ENCODE assay signal across 8 cellular contexts in the genomic region with DNA sequence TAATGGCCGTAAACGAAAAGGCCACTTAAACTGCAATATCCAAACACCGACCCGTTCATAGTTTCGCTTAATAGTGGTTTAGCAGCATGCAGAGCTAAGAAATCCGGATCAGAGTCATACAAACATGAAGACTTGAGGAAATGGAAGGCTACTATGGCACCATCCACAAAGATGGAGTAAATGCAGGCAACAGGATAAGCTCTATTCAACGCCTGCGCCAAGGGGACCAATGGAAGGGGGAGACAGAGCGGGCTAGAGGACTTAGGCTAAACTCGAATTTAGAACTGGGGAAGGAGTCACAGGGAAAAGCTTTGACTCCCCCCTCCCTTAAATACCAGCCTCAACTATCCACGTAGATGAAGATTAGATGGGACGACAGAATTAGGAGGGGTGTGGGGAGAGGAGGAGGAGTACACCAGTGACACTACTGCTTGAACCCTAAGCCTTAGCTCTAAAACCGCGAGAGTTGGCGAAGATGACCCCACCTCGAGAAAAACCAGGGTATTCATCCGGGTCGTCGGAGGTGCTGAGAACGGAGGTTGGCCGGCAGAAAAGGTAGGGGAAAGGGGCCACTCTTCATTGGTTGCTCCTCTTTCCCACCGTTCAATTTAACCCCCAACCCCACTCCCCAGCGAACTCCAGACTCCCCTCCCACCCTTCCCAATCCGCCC. TPM values are rescaled to one million over a fixed set of nuclear protein-coding genes. Genes with fewer than 3 reads are reported as not detected.
DNase-seq lines count a peak whose midpoint lies in the region; ATAC-seq, FAIRE-seq and TF ChIP-seq lines count a peak whose summit lies in the region.

No MANE protein-coding gene starts in this region.

- CTCF ChIA-PET in GM12878 (lab: Yijun Ruan, JAX) = interaction anchor here (0.7 to 4.7 kb wide), 5 partner anchors 10 to 148 kb away, joined by 3 to 28 read pairs (median 6); no protein-coding TSS in a partner anchor

- H3K27me3 ChIP-seq in GM12878 (replicated peaks in 1 of 2; ENCODE audit: control insufficient read depth in 2 of 2, insufficient read depth in 2 of 2, low read length in 1 of 2) = no peaks in the 10 kb centered on the region

- peak overlapping the region; percentile 67 for H3K4me3 ChIP-seq in GM12878
- peak overlapping the region; percentile 80 to 86 for H3K4me3 ChIP-seq in kidney (ENCODE audit: low read length in 2 of 2)

- ATAC-seq in GM12878 = peak; percentile 6; the same call in 2 of the 3 replicates
- no peak for ATAC-seq in GM21576 (IDR thresholded peaks at IDR 0.05; ENCODE audit: unreplicated experiment)

- no peaks in the 10 kb centered on the region for H3K9me3 Mint-ChIP-seq in IgD-negative memory B cell

- no peaks in the 10 kb centered on the region; the same call in 2 of the 3 replicates for H3K9me3 ChIP-seq in GM12878 (replicated peaks; ENCODE audit: control insufficient read depth, insufficient read depth, low read length)
- H3K9me3 ChIP-seq in kidney (ENCODE audit: control insufficient read depth in 1 of 2, low read length in 2 of 2) = no peaks in the 10 kb centered on the region

- H3K36me3 ChIP-seq in GM12878 (ENCODE audit: control insufficient read depth in 2 of 2, insufficient read depth in 2 of 2, low read length in 1 of 2) = peaks cover 0 to 4% of the 10 kb centered on the region in 2 experiments; a peak in 1 of 4 replicates
- peaks cover 0 to 9% of the 10 kb centered on the region in 2 donors for H3K36me3 ChIP-seq in kidney (ENCODE audit: control insufficient read depth in 1 of 2, insufficient read depth in 2 of 2, low read length in 2 of 2)

- in situ Hi-C loops in GM12878 (cut with MboI) = loop anchor here (5.0 kb wide), 1 partner anchor 144 kb away; no protein-coding TSS in a partner anchor

- H3K4me1 Mint-ChIP-seq in IgD-negative memory B cell = peaks cover 7 to 23% (median 10%) of the 10 kb centered on the region in 3 donors

- FAIRE-seq in GM12878 (lab: Jason Lieb, UNC) = peak; percentile 76
- no peak for FAIRE-seq in kidney (lab: Jason Lieb, UNC)

- peaks cover 62% of the 10 kb centered on the region for H3K79me2 ChIP-seq in GM12878 (ENCODE audit: control insufficient read depth, insufficient read depth, low read length)

- peak overlapping the region; percentile 96 to 99 (median 97) for H3K27ac Mint-ChIP-seq in IgD-negative memory B cell

- TF ChIP-seq POLR2A in GM12878 (IDR thresholded peaks at IDR 0.05; ENCODE audit: low read depth, low read length) = no peak

- no peak for TF ChIP-seq EP300 in GM12878 (IDR thresholded peaks at IDR 0.05; ENCODE audit: borderline replicate concordance in 1 of 2, control insufficient read depth in 1 of 2, low read depth in 2 of 2, low read length in 2 of 2)

- TF ChIP-seq RAD21 in GM12878 (IDR thresholded peaks at IDR 0.05; ENCODE audit: insufficient read depth, low read depth, low read length) = no peak

- H3K4me1 ChIP-seq in GM12878 (ENCODE audit: control insufficient read depth, insufficient read depth, low read length) = no peaks in the 10 kb centered on the region
- H3K4me1 ChIP-seq in kidney (ENCODE audit: control insufficient read depth in 1 of 2, insufficient read depth in 1 of 2, low read depth in 1 of 2, low read length in 2 of 2) = peaks cover 0 to 4% of the 10 kb centered on the region in 2 donors

- H3K27me3 Mint-ChIP-seq in IgD-negative memory B cell = no peaks in the 10 kb centered on the region

- peak; percentile 39 for DNase-seq in D341Med (ENCODE audit: low spot score)
- DNase-seq in SHP77 (lab: John Stamatoyannopoulos, UW) = peak; percentile 73 to 80
- DNase-seq in GM12878 (ENCODE audit: low read depth, low spot score) = no peak
- no peak for DNase-seq in kidney
- DNase-seq in stimulated activated CD8-positive, alpha-beta memory T cell treated with anti-CD3 and anti-CD28 coated beads, Interleukin-15, amount 100 ng/mL, for 48 hours (ENCODE audit: low read depth in 2 of 2) = peak; percentile 4 to 19
- no peak for DNase-seq in GM19240 (ENCODE audit: insufficient read length, low spot score)

- RAD21 ChIA-PET in GM12878 (lab: Charles Lee; ENCODE audit: unreplicated experiment) = interaction anchor here (0.9 to 2.8 kb wide), 4 partner anchors 8 to 149 kb away, joined by 3 to 38 read pairs (median 5); no protein-coding TSS in a partner anchor

- H3K4me3 Mint-ChIP-seq in IgD-negative memory B cell = peak overlapping the region; percentile 91 to 97 (median 96)

- POLR2A ChIA-PET in GM12878 (lab: Charles Lee) = interaction anchor here (0.5 to 7.4 kb wide), 3 partner anchors 9 to 31 kb away, joined by 3 to 133 read pairs (median 3); no protein-coding TSS in a partner anchor

- intact Hi-C loops in GM12878 (cut with micrococcal nuclease; ENCODE audit: unreplicated experiment) = loop anchor here (5.0 kb wide), 1 partner anchor 359 kb away; the partner anchor contains the start of gene PHF8
- intact Hi-C loops in kidney (cut with DNase I) = no loop called here

- peak overlapping the region; percentile 60 for H3K4me2 ChIP-seq in GM12878 (ENCODE audit: control insufficient read depth, insufficient read depth)

- H3K9ac ChIP-seq in GM12878 (ENCODE audit: control insufficient read depth, insufficient read depth, low read length) (peak overlapping the region; percentile 84), kidney (ENCODE audit: low read length in 2 of 2) (peak overlapping the region; percentile 80)

- 24% methylated on average over 17 of the region's 24 CpGs for WGBS in GM12878 (ENCODE audit: insufficient coverage, insufficient replicate concordance, low lambda C conversion rate, missing lambda C conversion rate)

- no TSS peak for BruUV-seq in GM12878 (replicated peaks; lab: Mats Ljungman, UMichigan)

- SMC1A ChIA-PET in GM12878 (lab: Charles Lee; ENCODE audit: uncharacterized antibody, unreplicated experiment) = interaction anchor here (0.6 to 2.5 kb wide), 7 partner anchors 21 to 203 kb away, joined by 3 to 7 read pairs (median 3); no protein-coding TSS in a partner anchor

- no peak for TF ChIP-seq CTCF in GM12878 (IDR thresholded peaks at IDR 0.05 in 2 of 3, conservative IDR thresholded peaks at IDR 0.05 in 1 of 3; ENCODE audit: control insufficient read depth in 2 of 3, extremely low read depth in 1 of 3, insufficient read depth in 1 of 3, low read depth in 3 of 3, low read length in 3 of 3)
- TF ChIP-seq CTCF in kidney (IDR thresholded peaks at IDR 0.05; ENCODE audit: borderline replicate concordance, extremely low read depth, insufficient read depth) = no peak

- H3K27ac ChIP-seq in GM12878 (ENCODE audit: control insufficient read depth, insufficient read depth) (peak overlapping the region; percentile 82), kidney (ENCODE audit: low read depth in 2 of 2, low read length in 2 of 2) (peak overlapping the region; percentile 89 to 92)

- H3K36me3 Mint-ChIP-seq in IgD-negative memory B cell = peaks cover 5% of the 10 kb centered on the region

- H4K20me1 ChIP-seq in GM12878 (ENCODE audit: control insufficient read depth, insufficient read depth) = 0 out of 2 replicates have a peak, but pooled peaks cover 3% of the 10 kb centered on the region

- no peak overlapping the region for H2AFZ ChIP-seq in GM12878 (ENCODE audit: control insufficient read depth, low read depth, low read length)

TF ChIP-seq in GM12878, 131 proteins besides CTCF, POLR2A, EP300 and RAD21:
- TF ChIP-seq BRCA1 (IDR thresholded peaks at IDR 0.05; ENCODE audit: low read depth, low read length) (0 out of 2 replicates have a peak, but pooled peaks have one; percentile 49), NR2C1 (IDR thresholded peaks at IDR 0.05) (peak; percentile 82), TARDBP (IDR thresholded peaks at IDR 0.05; ENCODE audit: borderline replicate concordance) (no peak), CHD1 (IDR thresholded peaks at IDR 0.05; ENCODE audit: low read depth, low read length) (no peak), POLR2AphosphoS5 (IDR thresholded peaks at IDR 0.05; ENCODE audit: low read length) (0 out of 2 replicates have a peak, but pooled peaks have one; percentile 13), RCOR1 (conservative IDR thresholded peaks at IDR 0.05; ENCODE audit: low read depth, low read length) (no peak), CHD2 (IDR thresholded peaks at IDR 0.05; ENCODE audit: borderline replicate concordance, low read depth, low read length) (peak; percentile 79)

RNA-seq across cellular contexts. Expression of gene HUWE1, which starts 3.5 kb away (rescaled TPM):
- polyA plus RNA-seq in IgD-negative memory B cell = 17.5 TPM
- 335 and 348 TPM in 2 replicates for total RNA-seq in GM12878 (2013; cell fraction: nucleolus; rRNA removed)
- total RNA-seq in GM12878 (2014; rRNA removed) = 99.9 and 104 TPM in 2 replicates
- total RNA-seq in GM12878 (2014; rRNA removed; fragmentation: Illumina TruSeq; extraction: Trizol) = 96.6 and 101 TPM in 2 replicates
- total RNA-seq in GM12878 (2021) = 269 and 280 TPM in 2 replicates
- 73.9 TPM for polyA plus RNA-seq in GM12878 (2011; ENCODE audit: low read depth)
- polyA plus RNA-seq in GM12878 (2011; rRNA removed) = 100 and 136 TPM in 2 replicates
- 108 and 146 TPM in 2 replicates for polyA plus RNA-seq in GM12878 (2011; cell fraction: cytosol; rRNA removed)
- polyA plus RNA-seq in GM12878 (2011; cell fraction: nucleus; rRNA removed) = 286 and 327 TPM in 2 replicates
- 90.8 and 92.9 TPM in 2 replicates for polyA plus RNA-seq in GM12878 (2012)
- 149 TPM in 2 replicates for polyA plus RNA-seq in GM12878 (2014; fragmentation: Illumina TruSeq; extraction: Trizol)
- 10 to 100 TPM; 35.9 to 39.0 TPM for polyA plus RNA-seq in GM12878 (2014; fragmentation: Nextera tagmentation; extraction: Ambion mirVana)
- 114 and 125 TPM in 2 replicates for polyA plus RNA-seq in GM12878 (2014; rRNA removed)
- 10 to 100 TPM; 52.5 to 57.3 TPM for polyA plus RNA-seq in GM12878 (2016; fragmentation: Nextera tagmentation; extraction: Ambion mirVana)
- polyA minus RNA-seq in GM12878 (2011; rRNA and poly(A)+ RNA removed) = 383 and 668 TPM in 2 replicates
- polyA minus RNA-seq in GM12878 (2011; cell fraction: cytosol; rRNA and poly(A)+ RNA removed) = 147 and 181 TPM in 2 replicates
- polyA minus RNA-seq in GM12878 (2011; cell fraction: nucleus; rRNA and poly(A)+ RNA removed) = 139 and 215 TPM in 2 replicates
- 203 TPM for total RNA-seq in kidney
- polyA plus RNA-seq in kidney (ENCODE audit: insufficient read depth, low read depth, low replicate concordance) = 34.2 TPM

Comparison
In these comparisons a context has a peak if more than half of its experiments do, and no peak if none do; other contexts are left out.
1. DNase-seq: peak in D341Med (single experiment), SHP77 (2 of 2) and stimulated activated CD8-positive, alpha-beta memory T cell treated with anti-CD3 and anti-CD28 coated beads, Interleukin-15, amount 100 ng/mL, for 48 hours (2 of 2); none in GM12878 (single experiment), kidney (single experiment) and GM19240 (single experiment).